8 cellular contexts compared by ENCODE assay signal in the genomic region with DNA sequence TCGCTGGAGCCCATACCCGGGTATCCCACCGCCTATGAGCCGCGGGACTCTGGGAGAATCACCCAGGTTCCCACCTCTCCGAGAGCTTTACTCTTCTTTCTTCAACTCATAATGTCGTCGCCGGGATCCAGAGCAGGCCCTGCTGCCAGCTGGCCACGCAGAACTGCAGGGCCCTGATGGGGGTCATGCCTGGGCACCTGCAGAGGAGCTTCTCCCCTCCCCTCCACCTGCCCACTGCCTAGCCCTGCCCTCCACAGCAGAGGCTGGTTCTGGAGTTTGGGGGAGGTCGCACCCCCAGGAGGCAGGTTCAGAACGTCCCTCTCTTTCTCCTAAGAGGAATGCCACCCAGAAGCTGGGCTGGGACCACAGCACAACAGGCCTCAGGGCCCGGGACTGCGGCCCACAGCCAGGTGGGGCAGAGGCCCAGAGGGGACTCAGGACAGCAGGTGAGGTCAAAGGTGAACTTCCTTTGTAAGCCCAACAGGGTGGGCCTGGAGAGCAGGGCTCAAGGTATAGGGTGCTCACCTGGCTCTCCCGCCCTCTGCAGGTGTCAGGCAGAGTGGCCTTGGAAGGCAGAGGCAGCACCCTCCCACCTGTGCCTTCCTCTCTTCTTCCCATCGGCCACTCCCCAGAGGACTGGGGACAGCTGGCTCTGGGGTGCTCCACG. TPM values are rescaled to one million over a fixed set of nuclear protein-coding genes. Genes with fewer than 3 reads are reported as not detected.
DNase-seq lines count a peak whose midpoint lies in the region; ATAC-seq and TF ChIP-seq lines count a peak whose summit lies in the region.

No MANE protein-coding gene starts in this region.

- H3K4me3 Mint-ChIP-seq in stimulated activated naive CD8-positive, alpha-beta T cell treated with anti-CD3 and anti-CD28 coated beads, Interleukin-15, Interleukin-2, amounts not matched to agents 100 ng/mL and 50 ng/mL, for 24 hours: peak overlapping the region; percentile 89
- H3K4me3 Mint-ChIP-seq in activated CD4-positive, alpha-beta memory T cell treated with anti-CD3 and anti-CD28 coated beads for 36 hours: peak overlapping the region; percentile 85

- DNase-seq in stimulated activated naive CD8-positive, alpha-beta T cell treated with anti-CD3 and anti-CD28 coated beads, Interleukin-15, Interleukin-2, amounts not matched to agents 100 U/mL and 50 U/mL, for 24 hours: no peak
- no peak for DNase-seq in activated CD4-positive, alpha-beta memory T cell treated with anti-CD3 and anti-CD28 coated beads for 36 hours
- DNase-seq in right lobe of liver: no peak
- no peak for DNase-seq in vagina (ENCODE audit: extremely low spot score in 2 of 2)
- DNase-seq in NCI-H446 treated with DMSO at 0.1 percent for 48 hours (lab: John Stamatoyannopoulos, UW): no peak

- H3K4me3 ChIP-seq in right lobe of liver (no peak overlapping the region), vagina (no peak overlapping the region)

- TF ChIP-seq POLR2A in right lobe of liver (IDR thresholded peaks at IDR 0.05) (no peak), vagina (IDR thresholded peaks at IDR 0.05) (no peak)

- H3K9me3 ChIP-seq in right lobe of liver (no peaks in the 10 kb centered on the region), vagina (no peaks in the 10 kb centered on the region)

- POLR2A ChIA-PET in activated CD4-positive, alpha-beta memory T cell treated with anti-CD3 and anti-CD28 coated beads for 36 hours (lab: Charles Lee): interaction anchor here (0.7 to 5.3 kb wide), 5 partner anchors 40 to 127 kb away, joined by 3 to 39 read pairs (median 9); partner anchors contain the start of gene MALAT1

- H3K4me1 ChIP-seq in right lobe of liver (peaks cover 0 to 33% (median 10%) of the 10 kb centered on the region in 4 donors), vagina (peaks cover 54% of the 10 kb centered on the region)

- H3K9me3 Mint-ChIP-seq in stimulated activated naive CD8-positive, alpha-beta T cell treated with anti-CD3 and anti-CD28 coated beads, Interleukin-15, Interleukin-2, amounts not matched to agents 100 ng/mL and 50 ng/mL, for 24 hours: no peaks in the 10 kb centered on the region
- no peaks in the 10 kb centered on the region for H3K9me3 Mint-ChIP-seq in activated CD4-positive, alpha-beta memory T cell treated with anti-CD3 and anti-CD28 coated beads for 36 hours

- peaks cover 47% of the 10 kb centered on the region for H3K4me1 Mint-ChIP-seq in stimulated activated naive CD8-positive, alpha-beta T cell treated with anti-CD3 and anti-CD28 coated beads, Interleukin-15, Interleukin-2, amounts not matched to agents 100 ng/mL and 50 ng/mL, for 24 hours (ENCODE audit: low read depth)
- peaks cover 33% of the 10 kb centered on the region for H3K4me1 Mint-ChIP-seq in activated CD4-positive, alpha-beta memory T cell treated with anti-CD3 and anti-CD28 coated beads for 36 hours (ENCODE audit: low read depth)

- H3K27me3 ChIP-seq in right lobe of liver (no peaks in the 10 kb centered on the region), vagina (no peaks in the 10 kb centered on the region)

- intact Hi-C loops in activated CD4-positive, alpha-beta memory T cell treated with anti-CD3 and anti-CD28 coated beads for 36 hours (cut with micrococcal nuclease): loop anchor here (5.0 kb wide), 1 partner anchor 192 kb away; the partner anchor contains the start of genes FAM89B and ZNRD2
- intact Hi-C loops in right lobe of liver (cut with DNase I): no loop called here
- intact Hi-C loops in vagina (cut with DNase I): loop anchor here (5.0 kb wide), 1 partner anchor 37 kb away; no protein-coding TSS in a partner anchor

- no peaks in the 10 kb centered on the region for H3K27me3 Mint-ChIP-seq in stimulated activated naive CD8-positive, alpha-beta T cell treated with anti-CD3 and anti-CD28 coated beads, Interleukin-15, Interleukin-2, amounts not matched to agents 100 ng/mL and 50 ng/mL, for 24 hours
- H3K27me3 Mint-ChIP-seq in activated CD4-positive, alpha-beta memory T cell treated with anti-CD3 and anti-CD28 coated beads for 36 hours: no peaks in the 10 kb centered on the region

- peak overlapping the region; percentile 99 for H3K27ac Mint-ChIP-seq in stimulated activated naive CD8-positive, alpha-beta T cell treated with anti-CD3 and anti-CD28 coated beads, Interleukin-15, Interleukin-2, amounts not matched to agents 100 ng/mL and 50 ng/mL, for 24 hours
- H3K27ac Mint-ChIP-seq in activated CD4-positive, alpha-beta memory T cell treated with anti-CD3 and anti-CD28 coated beads for 36 hours: peak overlapping the region; percentile 97

- ATAC-seq in stimulated activated naive CD8-positive, alpha-beta T cell treated with anti-CD3 and anti-CD28 coated beads, Interleukin-15, Interleukin-2, amounts not matched to agents 100 U/mL and 50 U/mL, for 24 hours: no peak
- ATAC-seq in right lobe of liver: no peak
- ATAC-seq in GM21619 (IDR thresholded peaks at IDR 0.05; ENCODE audit: unreplicated experiment): no peak
- ATAC-seq in GM18498 (IDR thresholded peaks at IDR 0.05; ENCODE audit: unreplicated experiment): no peak

- H3K36me3 Mint-ChIP-seq in stimulated activated naive CD8-positive, alpha-beta T cell treated with anti-CD3 and anti-CD28 coated beads, Interleukin-15, Interleukin-2, amounts not matched to agents 100 ng/mL and 50 ng/mL, for 24 hours (ENCODE audit: low read depth): no peaks in the 10 kb centered on the region
- no peaks in the 10 kb centered on the region for H3K36me3 Mint-ChIP-seq in activated CD4-positive, alpha-beta memory T cell treated with anti-CD3 and anti-CD28 coated beads for 36 hours

- H3K27ac ChIP-seq in right lobe of liver (peak overlapping the region in 2 of 3 donors; percentile 97 to 99), vagina (peak overlapping the region; percentile 98)

- 80% methylated on average over 1 of the region's 17 CpGs for WGBS in right lobe of liver (ENCODE audit: insufficient coverage, low coverage, low lambda C conversion rate, missing lambda C conversion rate)

- H3K36me3 ChIP-seq in right lobe of liver (no peaks in the 10 kb centered on the region), vagina (no peaks in the 10 kb centered on the region)

- TF ChIP-seq CTCF in right lobe of liver (IDR thresholded peaks at IDR 0.05) (no peak), vagina (IDR thresholded peaks at IDR 0.05) (no peak)

- CTCF ChIA-PET in activated CD4-positive, alpha-beta memory T cell treated with anti-CD3 and anti-CD28 coated beads for 36 hours (lab: Charles Lee): interaction anchor here (1.1 to 2.6 kb wide), 7 partner anchors 35 to 192 kb away, joined by 3 to 29 read pairs (median 5); partner anchors contain the start of gene FAM89B

RNA-seq across cellular contexts. Expression of gene SLC25A45, which starts 1.9 kb away (rescaled TPM):
- total RNA-seq in activated CD4-positive, alpha-beta memory T cell treated with anti-CD3 and anti-CD28 coated beads for 36 hours: 10 to 100 TPM; 14.4 to 16.1 TPM
- total RNA-seq in right lobe of liver (10 to 100 TPM in 4 of 6 experiments, 1 to 10 TPM in 2; 7.5 to 17.5 (median 12.1) TPM), vagina (2.2 TPM)

RNA-seq across cellular contexts. Expression of gene FRMD8, which starts 5.8 kb away (rescaled TPM):
- total RNA-seq in activated CD4-positive, alpha-beta memory T cell treated with anti-CD3 and anti-CD28 coated beads for 36 hours: 10 to 100 TPM; 34.7 to 37.9 TPM
- total RNA-seq in right lobe of liver (10 to 100 TPM in 4 of 6 experiments, 1 to 10 TPM in 2; 7.7 to 17.1 (median 14.3) TPM), vagina (53.3 TPM)

RNA-seq across cellular contexts. Expression of gene TIGD3, which starts 26.0 kb away (rescaled TPM):
- total RNA-seq in activated CD4-positive, alpha-beta memory T cell treated with anti-CD3 and anti-CD28 coated beads for 36 hours: under 1 TPM; 0.73 to 1.00 TPM
- total RNA-seq in right lobe of liver: under 1 TPM in 3 of 6 experiments, not detected in 3; 0.10 to 0.28 (median 0.20) TPM
- total RNA-seq in vagina: not detected

RNA-seq across cellular contexts. Expression of gene NEAT1, which starts 42.0 kb away (rescaled TPM):
- total RNA-seq in activated CD4-positive, alpha-beta memory T cell treated with anti-CD3 and anti-CD28 coated beads for 36 hours: 100 to 1,000 TPM; 593 to 683 TPM
- total RNA-seq in right lobe of liver (1,000 to 10,000 TPM in 2 of 6 experiments, 100 to 1,000 TPM in 4; 202 to 1,225 (median 767) TPM), vagina (857 TPM)

RNA-seq across cellular contexts. Expression of gene DPF2, which starts 46.9 kb away (rescaled TPM):
- 10 to 100 TPM; 68.7 to 71.6 TPM for total RNA-seq in activated CD4-positive, alpha-beta memory T cell treated with anti-CD3 and anti-CD28 coated beads for 36 hours
- 10 to 100 TPM; 11.1 to 21.7 (median 19.4) TPM for total RNA-seq in right lobe of liver
- total RNA-seq in vagina: 33.1 TPM

Comparison
In these comparisons a context has a peak if more than half of its experiments do, and no peak if none do; other contexts are left out.
1. intact Hi-C loops: an anchor here in activated CD4-positive, alpha-beta memory T cell treated with anti-CD3 and anti-CD28 coated beads for 36 hours (5.0 kb wide) and vagina (5.0 kb wide); none called in right lobe of liver.